In genomic region chr15:38707802-38708671, GRCh38 we compare ENCODE assay signal across 8 cellular contexts.
DNase-seq lines count a peak whose midpoint lies in the region; ATAC-seq and TF ChIP-seq lines count a peak whose summit lies in the region.

No MANE protein-coding gene starts in this region.

- H3K36me3 ChIP-seq in Caco-2 (ENCODE audit: control insufficient read depth, insufficient read depth, low read length) (no peaks in the 10 kb centered on the region), right atrium auricular region (no peaks in the 10 kb centered on the region)

- no peaks in the 10 kb centered on the region for H3K4me1 Mint-ChIP-seq in Caco-2 (ENCODE audit: low read depth, unreplicated experiment)

- POLR2A ChIA-PET in Caco-2 (lab: Charles Lee) = interaction anchor here (1.0 kb wide), 1 partner anchor 873 kb away, joined by 6 read pairs; the partner anchor contains the start of gene THBS1

- H3K4me3 ChIP-seq in Caco-2 (ENCODE audit: low read depth, low read length) (no peak overlapping the region), right atrium auricular region (no peak overlapping the region), retinal pigment epithelial cell (ENCODE audit: low read length) (no peak overlapping the region)

- no peaks in the 10 kb centered on the region for H3K27me3 Mint-ChIP-seq in Caco-2 (ENCODE audit: insufficient read depth, unreplicated experiment)

- peak; percentile 68 to 70 for TF ChIP-seq CTCF in Caco-2 (IDR thresholded peaks at IDR 0.05; ENCODE audit: insufficient read depth in 1 of 2, low read depth in 1 of 2, low read length in 1 of 2, severe bottlenecking in 1 of 2, unreplicated experiment in 1 of 2)
- peak; percentile 43 to 78 for TF ChIP-seq CTCF in right atrium auricular region (IDR thresholded peaks at IDR 0.05)
- peak; percentile 80 for TF ChIP-seq CTCF in retinal pigment epithelial cell (conservative IDR thresholded peaks at IDR 0.05; ENCODE audit: low read depth, low read length)

- H3K9me3 ChIP-seq in Caco-2 (no peaks in the 10 kb centered on the region), right atrium auricular region (no peaks in the 10 kb centered on the region)

- H3K27me3 ChIP-seq in Caco-2 (replicated peaks; ENCODE audit: control insufficient read depth, insufficient read depth, low read length) = no peaks in the 10 kb centered on the region
- no peaks in the 10 kb centered on the region for H3K27me3 ChIP-seq in right atrium auricular region

- no peak overlapping the region for H3K4me3 Mint-ChIP-seq in Caco-2 (ENCODE audit: unreplicated experiment)

- intact Hi-C loops in Caco-2 (cut with micrococcal nuclease; ENCODE audit: unreplicated experiment) = loop anchor here (1.0 to 10.0 kb wide), 6 partner anchors 109 to 874 kb away; partner anchors contain the start of gene THBS1

- H3K9me3 Mint-ChIP-seq in Caco-2 (ENCODE audit: unreplicated experiment) = no peaks in the 10 kb centered on the region

- H3K27ac Mint-ChIP-seq in Caco-2 (ENCODE audit: unreplicated experiment) = no peak overlapping the region

- no peak overlapping the region for H3K27ac ChIP-seq in right atrium auricular region

- peak in 1 of 2 experiments; percentile 62 for DNase-seq in Caco-2
- peak; percentile 34 for DNase-seq in NCI-H345 (lab: John Stamatoyannopoulos, UW)
- peak; percentile 57 for DNase-seq in amniotic epithelial cell (ENCODE audit: low read depth)
- no peak for DNase-seq in right atrium auricular region (ENCODE audit: low spot score)
- no peak for DNase-seq in retinal pigment epithelial cell (ENCODE audit: low read depth)
- DNase-seq in ureter (ENCODE audit: low spot score) = no peak

- no TSS peak for BruUV-seq in Caco-2 (replicated peaks; lab: Mats Ljungman, UMichigan)

- ATAC-seq in GM18511 (IDR thresholded peaks at IDR 0.05; ENCODE audit: unreplicated experiment) = peak; percentile 93
- peak; percentile 71 for ATAC-seq in HG02943 (IDR thresholded peaks at IDR 0.05; ENCODE audit: low read depth, unreplicated experiment)

- CTCF ChIA-PET in Caco-2 (lab: Charles Lee) = interaction anchor here (0.5 to 1.4 kb wide), 10 partner anchors 17 to 886 kb away, joined by 3 to 7 read pairs (median 4); partner anchors contain the start of gene THBS1

- no peaks in the 10 kb centered on the region for H3K36me3 Mint-ChIP-seq in Caco-2 (ENCODE audit: insufficient read depth, unreplicated experiment)

- H3K4me1 ChIP-seq in Caco-2 (peaks cover 1% of the 10 kb centered on the region; the same call in 1 of the 2 replicates), right atrium auricular region (no peaks in the 10 kb centered on the region)

Comparison
In these comparisons a context has a peak if more than half of its experiments do, and no peak if none do; other contexts are left out.
1. DNase-seq: peak in NCI-H345 (single experiment) and amniotic epithelial cell (single experiment); none in right atrium auricular region (single experiment), retinal pigment epithelial cell (single experiment) and ureter (single experiment).
2. Peak in every context shown above with its lines, with median percentiles within 50 percentile points of each other: CTCF ChIP-seq.